ENCODE assay signal across 18 cellular contexts in genomic region chr14:74737753-74738325, GRCh38. TPM values are rescaled to one million over a fixed set of nuclear protein-coding genes. Genes with fewer than 3 reads are reported as not detected.
A peak's percentile ranks its signal among the peaks of the same experiment; 100 is the strongest.
DNase-seq lines count a peak whose midpoint lies in the region; ATAC-seq and TF ChIP-seq lines count a peak whose summit lies in the region.
"Had no signal": no experiment of that assay in that cellular context is flagged by ENCODE, and none has a peak within 500 bp of the region (broad histone marks: within the 10 kb centered on the region; RNA-seq: fewer than 3 reads in every experiment).

No MANE protein-coding gene starts in this region.

- no peak for TF ChIP-seq EP300 in ovary (IDR thresholded peaks at IDR 0.05)

- peaks cover 5% of the 10 kb centered on the region; the same call in 1 of the 2 replicates for H3F3A ChIP-seq in GM23248 (ENCODE audit: insufficient read depth)

- peaks cover 41% of the 10 kb centered on the region; the same call in 1 of the 2 replicates for H3K36me3 ChIP-seq in GM23248 (ENCODE audit: low read depth)
- H3K36me3 ChIP-seq in fibroblast of lung (ENCODE audit: control insufficient read depth, insufficient read depth, low read length) = no peaks in the 10 kb centered on the region
- no peaks in the 10 kb centered on the region for H3K36me3 ChIP-seq in ovary

- H3K9ac ChIP-seq in GM23248 (no peak overlapping the region), fibroblast of lung (ENCODE audit: insufficient read depth, low read length) (no peak overlapping the region)

- H3K4me1 ChIP-seq in GM23248 (ENCODE audit: insufficient read depth) = no peaks in the 10 kb centered on the region
- H3K4me1 ChIP-seq in fibroblast of lung (ENCODE audit: control insufficient read depth, extremely low read depth, insufficient read depth, low read length) = no peaks in the 10 kb centered on the region
- H3K4me1 ChIP-seq in ovary (ENCODE audit: insufficient read depth) = no peaks in the 10 kb centered on the region
- H3K4me1 ChIP-seq: psoas muscle had no signal

- H3K27ac ChIP-seq in GM23248 = peak overlapping the region; percentile 59
- H3K27ac ChIP-seq in fibroblast of lung (ENCODE audit: insufficient read depth, low read length) = no peak overlapping the region
- no peak overlapping the region for H3K27ac ChIP-seq in ovary
- H3K27ac ChIP-seq: psoas muscle, VCaP had no signal

- H3K4me3 ChIP-seq in GM23248 = no peak overlapping the region
- H3K4me3 ChIP-seq in fibroblast of lung (replicated peaks in 1 of 4; ENCODE audit: control extremely low read depth in 1 of 4, insufficient read depth in 1 of 4, low read depth in 3 of 4, low read length in 4 of 4) = no peak overlapping the region
- H3K4me3 ChIP-seq in ovary = no peak overlapping the region
- H3K4me3 ChIP-seq: psoas muscle had no signal

- 75 to 85% methylated on average over 4 of the region's 4 CpGs for WGBS in GM23248 (ENCODE audit: low coverage in 1 of 2, low lambda C conversion rate in 2 of 2, missing lambda C conversion rate in 2 of 2), 2 experiments
- 84 to 92% (median 89%) methylated on average over 4 of the region's 4 CpGs for WGBS in ovary, 3 donors

- peak; percentile 4 for DNase-seq in AG08396 (ENCODE audit: low spot score)
- peak; percentile 76 for DNase-seq in GM23248
- peak; percentile 34 to 49 for DNase-seq in fibroblast of lung (ENCODE audit: low read depth in 2 of 2)
- DNase-seq in ovary = no peak
- no peak for DNase-seq in NK-92 treated with Interleukin-12 subunit alpha and Interleukin-12 subunit beta, amount 100 ng/mL, for 24 hours (lab: John Stamatoyannopoulos, UW)
- no peak for DNase-seq in stimulated activated CD4-positive, alpha-beta T cell treated with anti-CD3 and anti-CD28 coated beads, Interleukin-1b, Interleukin-23, amount 100 ng/mL, for 48 hours
- DNase-seq: activated T-cell treated with anti-CD3 and anti-CD28 coated beads, Interleukin-2, amount 50 U/mL, for 48 hours; amniotic stem cell; Caco-2; left cardiac atrium; midbrain; MM.1S; NCI-H1694 treated with DMSO at 0.1 percent for 48 hours; NCI-H345; psoas muscle had no signal

- no peak for TF ChIP-seq CTCF in fibroblast of lung (conservative IDR thresholded peaks at IDR 0.05 in 1 of 2, IDR thresholded peaks at IDR 0.05 in 1 of 2; ENCODE audit: low read depth in 1 of 2, low read length in 2 of 2)
- no peak for TF ChIP-seq CTCF in ovary (IDR thresholded peaks at IDR 0.05)

- intact Hi-C loops in ovary (cut with DNase I) = no loop called here

- H2AFZ ChIP-seq in GM23248 (no peak overlapping the region), fibroblast of lung (ENCODE audit: low read length) (no peak overlapping the region)

- H3K9me2 ChIP-seq in GM23248 (ENCODE audit: insufficient read depth) = no peaks in the 10 kb centered on the region

- H3K9me3 ChIP-seq in GM23248 (ENCODE audit: low read depth) = no peaks in the 10 kb centered on the region
- no peaks in the 10 kb centered on the region for H3K9me3 ChIP-seq in fibroblast of lung (ENCODE audit: control insufficient read depth, insufficient read depth, low read depth, low read length)
- no peaks in the 10 kb centered on the region for H3K9me3 ChIP-seq in ovary
- H3K9me3 ChIP-seq: Caco-2, psoas muscle had no signal

- ATAC-seq in SK-N-SH treated with all-trans-retinoic acid at 6 μM for 48 hours (peak; percentile 68; the same call in 2 of the 3 replicates), HG03565 (IDR thresholded peaks at IDR 0.05; ENCODE audit: unreplicated experiment) (no peak)
- ATAC-seq: left cardiac atrium, psoas muscle had no signal

- H3K27me3 ChIP-seq in GM23248 (replicated peaks; ENCODE audit: insufficient read depth) (no peaks in the 10 kb centered on the region), fibroblast of lung (ENCODE audit: control insufficient read depth, insufficient read depth, low read length) (no peaks in the 10 kb centered on the region), ovary (no peaks in the 10 kb centered on the region)

- in situ Hi-C loops in GM23248 (cut with MboI) = no loop called here

- H3K79me2 ChIP-seq in GM23248 (ENCODE audit: insufficient read depth) (no peaks in the 10 kb centered on the region), fibroblast of lung (ENCODE audit: control insufficient read depth, insufficient read depth, low read length) (no peaks in the 10 kb centered on the region)

- H4K20me1 ChIP-seq in GM23248 (ENCODE audit: insufficient read depth) = no peaks in the 10 kb centered on the region
- no peaks in the 10 kb centered on the region for H4K20me1 ChIP-seq in fibroblast of lung (ENCODE audit: control insufficient read depth, extremely low read depth, insufficient read depth, low read length)

- H3K4me2 ChIP-seq in GM23248 (ENCODE audit: unreplicated experiment) (no peak overlapping the region), fibroblast of lung (ENCODE audit: extremely low read depth, insufficient read depth, low read length) (no peak overlapping the region)

- TF ChIP-seq POLR2A in ovary (IDR thresholded peaks at IDR 0.05) = no peak

TF ChIP-seq in SK-N-SH treated with all-trans-retinoic acid at 6 μM for 48 hours, 23 proteins besides CTCF, POLR2A, EP300 and RAD21:
- TF ChIP-seq ZNF565 (CRISPR knock-in tag; conservative IDR thresholded peaks at IDR 0.05; ENCODE audit: low read depth) (no peak), BACH2 (CRISPR knock-in tag; IDR thresholded peaks at IDR 0.05; ENCODE audit: borderline replicate concordance) (no peak), CSDC2 (CRISPR knock-in tag; IDR thresholded peaks at IDR 0.05) (no peak), PPARA (CRISPR knock-in tag; IDR thresholded peaks at IDR 0.05; ENCODE audit: borderline replicate concordance) (no peak), OSR1 (CRISPR knock-in tag; IDR thresholded peaks at IDR 0.05) (no peak), ZFP3 (CRISPR knock-in tag; IDR thresholded peaks at IDR 0.05) (no peak), ARNTL (CRISPR knock-in tag; IDR thresholded peaks at IDR 0.05; ENCODE audit: borderline replicate concordance, low read depth) (no peak), ESRRG (CRISPR knock-in tag; IDR thresholded peaks at IDR 0.05) (no peak), RARB (CRISPR knock-in tag; IDR thresholded peaks at IDR 0.05) (no peak), SNAI2 (CRISPR knock-in tag; IDR thresholded peaks at IDR 0.05) (no peak), ZNF8 (CRISPR knock-in tag; IDR thresholded peaks at IDR 0.05) (no peak), PATZ1 (CRISPR knock-in tag; IDR thresholded peaks at IDR 0.05; ENCODE audit: borderline replicate concordance) (no peak)
- TF ChIP-seq, protein P1, sequence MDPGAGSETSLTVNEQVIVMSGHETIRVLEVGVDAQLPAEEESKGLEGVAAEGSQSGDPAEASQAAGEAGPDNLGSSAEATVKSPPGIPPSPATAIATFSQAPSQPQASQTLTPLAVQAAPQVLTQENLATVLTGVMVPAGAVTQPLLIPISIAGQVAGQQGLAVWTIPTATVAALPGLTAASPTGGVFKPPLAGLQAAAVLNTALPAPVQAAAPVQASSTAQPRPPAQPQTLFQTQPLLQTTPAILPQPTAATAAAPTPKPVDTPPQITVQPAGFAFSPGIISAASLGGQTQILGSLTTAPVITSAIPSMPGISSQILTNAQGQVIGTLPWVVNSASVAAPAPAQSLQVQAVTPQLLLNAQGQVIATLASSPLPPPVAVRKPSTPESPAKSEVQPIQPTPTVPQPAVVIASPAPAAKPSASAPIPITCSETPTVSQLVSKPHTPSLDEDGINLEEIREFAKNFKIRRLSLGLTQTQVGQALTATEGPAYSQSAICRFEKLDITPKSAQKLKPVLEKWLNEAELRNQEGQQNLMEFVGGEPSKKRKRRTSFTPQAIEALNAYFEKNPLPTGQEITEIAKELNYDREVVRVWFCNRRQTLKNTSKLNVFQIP (CRISPR knock-in tag; IDR thresholded peaks at IDR 0.05; ENCODE audit: borderline replicate concordance, low read depth) = no peak

RNA-seq across cellular contexts. Expression of gene FCF1, which starts 24.9 kb away (rescaled TPM):
- total RNA-seq in GM23248 (2014; rRNA removed; shearing (Covaris generic)) = 28.7 and 39.2 TPM in 2 replicates
- polyA plus RNA-seq in GM23248 (2016; fragmentation: Nextera tagmentation; extraction: Ambion mirVana) (24.3 and 26.0 TPM in 2 replicates), fibroblast of lung (57.8 and 67.2 TPM in 2 replicates), ovary (10 to 100 TPM; 31.5 to 57.6 TPM)
- total RNA-seq in fibroblast of lung (26.7 and 29.2 TPM in 2 replicates), ovary (10 to 100 TPM; 19.8 to 60.8 (median 43.1) TPM)
- 52.3 and 57.4 TPM in 2 replicates for polyA plus RNA-seq in fibroblast of lung (2012)
- 8.6 and 23.3 TPM in 2 replicates for polyA minus RNA-seq in fibroblast of lung (ENCODE audit: low replicate concordance)

RNA-seq across cellular contexts. Expression of gene AREL1, which starts 25.0 kb away (rescaled TPM):
- total RNA-seq in GM23248 (2014; rRNA removed; shearing (Covaris generic)) = 21.0 and 25.6 TPM in 2 replicates
- polyA plus RNA-seq in GM23248 (2016; fragmentation: Nextera tagmentation; extraction: Ambion mirVana) (12.9 and 14.2 TPM in 2 replicates), fibroblast of lung (36.5 and 40.8 TPM in 2 replicates), ovary (10 to 100 TPM in 1 of 2 donors, 1 to 10 TPM in 1; 8.2 to 24.0 TPM)
- total RNA-seq in fibroblast of lung (23.4 and 28.2 TPM in 2 replicates), ovary (10 to 100 TPM; 14.8 to 38.1 (median 26.5) TPM)
- 19.4 and 22.0 TPM in 2 replicates for polyA plus RNA-seq in fibroblast of lung (2012)
- 102 and 170 TPM in 2 replicates for polyA minus RNA-seq in fibroblast of lung (ENCODE audit: low replicate concordance)

RNA-seq across cellular contexts. Expression of gene YLPM1, which starts 25.3 kb away (rescaled TPM):
- 19.3 and 40.0 TPM in 2 replicates for total RNA-seq in GM23248 (2014; rRNA removed; shearing (Covaris generic))
- polyA plus RNA-seq in GM23248 (2016; fragmentation: Nextera tagmentation; extraction: Ambion mirVana) = 15.9 and 16.8 TPM in 2 replicates
- 26.5 and 31.9 TPM in 2 replicates for total RNA-seq in fibroblast of lung
- 9.7 and 13.6 TPM in 2 replicates for polyA plus RNA-seq in fibroblast of lung
- polyA plus RNA-seq in fibroblast of lung (2012) = 31.5 and 34.6 TPM in 2 replicates
- 31.0 and 37.8 TPM in 2 replicates for polyA minus RNA-seq in fibroblast of lung (ENCODE audit: low replicate concordance)
- 10 to 100 TPM; 58.7 to 92.4 (median 70.2) TPM for total RNA-seq in ovary
- 10 to 100 TPM; 30.1 to 68.4 TPM for polyA plus RNA-seq in ovary

Comparison
In these comparisons a context has a peak if more than half of its experiments do, and no peak if none do; other contexts are left out.
1. DNase-seq: peak in AG08396 (single experiment), GM23248 (single experiment) and fibroblast of lung (2 of 2); none in ovary (0 of 5), NK-92 treated with Interleukin-12 subunit alpha and Interleukin-12 subunit beta, amount 100 ng/mL, for 24 hours (single experiment) and stimulated activated CD4-positive, alpha-beta T cell treated with anti-CD3 and anti-CD28 coated beads, Interleukin-1b, Interleukin-23, amount 100 ng/mL, for 48 hours (single experiment).